33 cellular contexts compared by ENCODE assay signal in the genomic region with DNA sequence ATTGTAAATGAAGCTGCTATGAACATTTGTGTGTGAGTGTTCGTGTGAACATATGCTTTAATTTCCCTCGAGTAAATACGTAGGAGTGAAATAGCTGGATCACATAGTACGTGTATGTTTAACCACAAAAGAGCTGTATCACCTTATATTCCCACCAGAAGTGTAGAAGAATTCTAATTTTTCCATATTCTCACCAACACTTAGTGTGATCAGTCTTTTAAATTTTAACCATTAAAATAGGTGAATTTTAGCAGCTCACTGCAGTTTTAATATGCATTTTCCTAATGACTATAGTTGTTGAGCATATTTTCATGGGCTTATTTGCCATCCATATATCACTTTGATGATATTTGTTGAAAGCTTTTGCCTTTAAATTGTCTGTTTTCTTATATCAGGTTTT.
"Had no signal": no experiment of that assay in that cellular context is flagged by ENCODE, and none has a peak within 500 bp of the region (broad histone marks: within the 10 kb centered on the region; RNA-seq: fewer than 3 reads in every experiment).

No MANE protein-coding gene starts in this region.

- H3K36me3 ChIP-seq: MG63 had no signal

- DNase-seq: Karpas-422, Kasumi-1, MG63, MM.1S, MV-4-11, NCI-H1048, NCI-H1092, NCI-H1092 treated with DMSO at 0.1 percent for 48 hours, NCI-H1105, NCI-H1105 treated with DMSO at 0.1 percent for 48 hours, NCI-H1417 treated with DMSO at 0.1 percent for 48 hours, NCI-H1436, NCI-H1436 treated with DMSO at 0.1 percent for 48 hours, NCI-H146, NCI-H1694, NCI-H1694 treated with DMSO at 0.1 percent for 48 hours, NCI-H187, NCI-H187 treated with DMSO at 0.1 percent for 48 hours, NCI-H1930, NCI-H2029, NCI-H2029 treated with DMSO at 0.1 percent for 48 hours, NCI-H2081, NCI-H2081 treated with DMSO at 0.1 percent for 48 hours, NCI-H2107, NCI-H2171, NCI-H2171 treated with DMSO at 0.1 percent for 48 hours, NCI-H2227 treated with DMSO at 0.1 percent for 48 hours, NCI-H226, NCI-H345, NCI-H446, NCI-H446 treated with DMSO at 0.1 percent for 48 hours, NCI-H510A, NCI-H510A treated with DMSO at 0.1 percent for 48 hours had no signal

- H3K27me3 ChIP-seq: MG63 had no signal

- H3K4me3 ChIP-seq: MG63 had no signal

- H3K9me3 ChIP-seq: MG63 had no signal
